In the genomic region with DNA sequence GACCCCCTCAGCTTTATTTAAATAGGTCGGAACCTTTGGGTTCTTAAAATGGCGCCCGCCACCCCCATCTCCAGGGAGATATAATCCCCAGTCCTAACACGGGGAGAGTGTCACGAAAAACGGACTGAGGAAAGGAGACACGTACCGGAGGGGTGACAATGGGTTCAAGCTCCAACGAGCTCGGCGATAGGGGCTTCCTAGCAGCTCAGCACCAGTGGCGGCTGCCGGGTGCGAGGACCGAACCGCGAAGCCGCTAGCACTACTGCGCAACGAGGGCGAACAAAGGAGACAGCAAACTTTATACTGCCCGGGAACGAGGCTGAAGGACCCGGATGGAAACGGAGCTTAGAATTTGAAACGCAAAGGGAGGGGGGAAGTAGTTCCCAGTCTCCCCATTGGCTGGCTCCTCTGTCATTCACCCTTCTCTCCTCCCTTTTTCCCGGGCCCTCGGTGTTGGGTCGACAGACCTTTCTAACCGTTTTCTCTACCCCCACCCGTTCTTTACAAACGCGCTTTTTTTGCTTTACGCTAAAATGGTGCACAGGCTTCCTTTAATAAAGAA, we compare ENCODE assay signal across 1 cellular context.
TF ChIP-seq lines count a peak whose summit lies in the region.

A gene (minus strand): TSS at position 274 of the 562 bp plus-strand sequence. CDS start 1,298 bp downstream, outside the sequence.

TF ChIP-seq in K562, 482 proteins besides CTCF, POLR2A, EP300 and RAD21 (continued from another document and continues in another):
- TF ChIP-seq, protein P1, sequence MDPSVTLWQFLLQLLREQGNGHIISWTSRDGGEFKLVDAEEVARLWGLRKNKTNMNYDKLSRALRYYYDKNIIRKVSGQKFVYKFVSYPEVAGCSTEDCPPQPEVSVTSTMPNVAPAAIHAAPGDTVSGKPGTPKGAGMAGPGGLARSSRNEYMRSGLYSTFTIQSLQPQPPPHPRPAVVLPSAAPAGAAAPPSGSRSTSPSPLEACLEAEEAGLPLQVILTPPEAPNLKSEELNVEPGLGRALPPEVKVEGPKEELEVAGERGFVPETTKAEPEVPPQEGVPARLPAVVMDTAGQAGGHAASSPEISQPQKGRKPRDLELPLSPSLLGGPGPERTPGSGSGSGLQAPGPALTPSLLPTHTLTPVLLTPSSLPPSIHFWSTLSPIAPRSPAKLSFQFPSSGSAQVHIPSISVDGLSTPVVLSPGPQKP (CRISPR knock-in tag; IDR thresholded peaks at IDR 0.05): no peak
- TF ChIP-seq PCBP1 (IDR thresholded peaks at IDR 0.05; ENCODE audit: low read depth, low read length, poor library complexity, severe bottlenecking) (no peak), MYC (IDR thresholded peaks at IDR 0.05; ENCODE audit: low read depth, low read length) (peak; percentile 91), MYC (CRISPR knock-in tag; IDR thresholded peaks at IDR 0.05; ENCODE audit: borderline replicate concordance, low read depth) (no peak), NFIX (CRISPR knock-in tag; IDR thresholded peaks at IDR 0.05; ENCODE audit: low read depth) (no peak), SIN3B (IDR thresholded peaks at IDR 0.05; ENCODE audit: low read depth) (no peak), NFYB (IDR thresholded peaks at IDR 0.05; ENCODE audit: extremely low read depth, insufficient read length) (peak; percentile 98), E2F3 (CRISPR knock-in tag; IDR thresholded peaks at IDR 0.05) (no peak), KLF13 (tag; IDR thresholded peaks at IDR 0.05; ENCODE audit: borderline replicate concordance, low read depth) (no peak), ZNF12 (CRISPR knock-in tag; IDR thresholded peaks at IDR 0.05) (0 out of 2 replicates have a peak, but pooled peaks have one; percentile 63), DIDO1 (tag; IDR thresholded peaks at IDR 0.05; ENCODE audit: low read depth) (no peak), HNRNPLL (IDR thresholded peaks at IDR 0.05; ENCODE audit: low read depth, low read length, poor library complexity, severe bottlenecking) (peak; percentile 42), TEAD1 (CRISPR knock-in tag; IDR thresholded peaks at IDR 0.05) (no peak), U2AF2 (optimal IDR thresholded peaks at IDR 0.05; ENCODE audit: low read depth, low read length) (no peak), NCOA4 (IDR thresholded peaks at IDR 0.05; ENCODE audit: partially characterized antibody) (no peak), ZNF764 (CRISPR knock-in tag; IDR thresholded peaks at IDR 0.05; ENCODE audit: low read depth) (no peak), NR2C2 (CRISPR knock-in tag; IDR thresholded peaks at IDR 0.05) (no peak), NR2C2 (tag; IDR thresholded peaks at IDR 0.05) (peak; percentile 90), HNRNPK (IDR thresholded peaks at IDR 0.05; ENCODE audit: low read depth, low read length, poor library complexity, severe bottlenecking) (no peak), ZNF354B (CRISPR knock-in tag; IDR thresholded peaks at IDR 0.05) (no peak), DACH1 (IDR thresholded peaks at IDR 0.05; ENCODE audit: partially characterized antibody) (no peak), ZNF174 (CRISPR knock-in tag; IDR thresholded peaks at IDR 0.05) (no peak), PHB2 (IDR thresholded peaks at IDR 0.05; ENCODE audit: low read depth) (no peak), KDM2B (CRISPR knock-in tag; IDR thresholded peaks at IDR 0.05) (no peak), DNMT1 (IDR thresholded peaks at IDR 0.05) (no peak), RBM22 (IDR thresholded peaks at IDR 0.05; ENCODE audit: low read depth, low read length, poor library complexity, severe bottlenecking) (no peak), ZNF24 (IDR thresholded peaks at IDR 0.05) (peak; percentile 49; the same call in 1 of the 2 replicates), FOXA3 (CRISPR knock-in tag; conservative IDR thresholded peaks at IDR 0.05 in 1 of 2, IDR thresholded peaks at IDR 0.05 in 1 of 2) (no peak)
- TF ChIP-seq, protein P2, sequence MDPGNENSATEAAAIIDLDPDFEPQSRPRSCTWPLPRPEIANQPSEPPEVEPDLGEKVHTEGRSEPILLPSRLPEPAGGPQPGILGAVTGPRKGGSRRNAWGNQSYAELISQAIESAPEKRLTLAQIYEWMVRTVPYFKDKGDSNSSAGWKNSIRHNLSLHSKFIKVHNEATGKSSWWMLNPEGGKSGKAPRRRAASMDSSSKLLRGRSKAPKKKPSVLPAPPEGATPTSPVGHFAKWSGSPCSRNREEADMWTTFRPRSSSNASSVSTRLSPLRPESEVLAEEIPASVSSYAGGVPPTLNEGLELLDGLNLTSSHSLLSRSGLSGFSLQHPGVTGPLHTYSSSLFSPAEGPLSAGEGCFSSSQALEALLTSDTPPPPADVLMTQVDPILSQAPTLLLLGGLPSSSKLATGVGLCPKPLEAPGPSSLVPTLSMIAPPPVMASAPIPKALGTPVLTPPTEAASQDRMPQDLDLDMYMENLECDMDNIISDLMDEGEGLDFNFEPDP (CRISPR knock-in tag; IDR thresholded peaks at IDR 0.05): no peak
- TF ChIP-seq, protein P3, sequence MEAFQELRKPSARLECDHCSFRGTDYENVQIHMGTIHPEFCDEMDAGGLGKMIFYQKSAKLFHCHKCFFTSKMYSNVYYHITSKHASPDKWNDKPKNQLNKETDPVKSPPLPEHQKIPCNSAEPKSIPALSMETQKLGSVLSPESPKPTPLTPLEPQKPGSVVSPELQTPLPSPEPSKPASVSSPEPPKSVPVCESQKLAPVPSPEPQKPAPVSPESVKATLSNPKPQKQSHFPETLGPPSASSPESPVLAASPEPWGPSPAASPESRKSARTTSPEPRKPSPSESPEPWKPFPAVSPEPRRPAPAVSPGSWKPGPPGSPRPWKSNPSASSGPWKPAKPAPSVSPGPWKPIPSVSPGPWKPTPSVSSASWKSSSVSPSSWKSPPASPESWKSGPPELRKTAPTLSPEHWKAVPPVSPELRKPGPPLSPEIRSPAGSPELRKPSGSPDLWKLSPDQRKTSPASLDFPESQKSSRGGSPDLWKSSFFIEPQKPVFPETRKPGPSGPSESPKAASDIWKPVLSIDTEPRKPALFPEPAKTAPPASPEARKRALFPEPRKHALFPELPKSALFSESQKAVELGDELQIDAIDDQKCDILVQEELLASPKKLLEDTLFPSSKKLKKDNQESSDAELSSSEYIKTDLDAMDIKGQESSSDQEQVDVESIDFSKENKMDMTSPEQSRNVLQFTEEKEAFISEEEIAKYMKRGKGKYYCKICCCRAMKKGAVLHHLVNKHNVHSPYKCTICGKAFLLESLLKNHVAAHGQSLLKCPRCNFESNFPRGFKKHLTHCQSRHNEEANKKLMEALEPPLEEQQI (IDR thresholded peaks at IDR 0.05): no peak
- TF ChIP-seq, protein P4, sequence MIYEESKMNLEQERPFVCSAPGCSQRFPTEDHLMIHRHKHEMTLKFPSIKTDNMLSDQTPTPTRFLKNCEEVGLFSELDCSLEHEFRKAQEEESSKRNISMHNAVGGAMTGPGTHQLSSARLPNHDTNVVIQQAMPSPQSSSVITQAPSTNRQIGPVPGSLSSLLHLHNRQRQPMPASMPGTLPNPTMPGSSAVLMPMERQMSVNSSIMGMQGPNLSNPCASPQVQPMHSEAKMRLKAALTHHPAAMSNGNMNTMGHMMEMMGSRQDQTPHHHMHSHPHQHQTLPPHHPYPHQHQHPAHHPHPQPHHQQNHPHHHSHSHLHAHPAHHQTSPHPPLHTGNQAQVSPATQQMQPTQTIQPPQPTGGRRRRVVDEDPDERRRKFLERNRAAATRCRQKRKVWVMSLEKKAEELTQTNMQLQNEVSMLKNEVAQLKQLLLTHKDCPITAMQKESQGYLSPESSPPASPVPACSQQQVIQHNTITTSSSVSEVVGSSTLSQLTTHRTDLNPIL (CRISPR knock-in tag; IDR thresholded peaks at IDR 0.05): no peak
- TF ChIP-seq, protein P5, sequence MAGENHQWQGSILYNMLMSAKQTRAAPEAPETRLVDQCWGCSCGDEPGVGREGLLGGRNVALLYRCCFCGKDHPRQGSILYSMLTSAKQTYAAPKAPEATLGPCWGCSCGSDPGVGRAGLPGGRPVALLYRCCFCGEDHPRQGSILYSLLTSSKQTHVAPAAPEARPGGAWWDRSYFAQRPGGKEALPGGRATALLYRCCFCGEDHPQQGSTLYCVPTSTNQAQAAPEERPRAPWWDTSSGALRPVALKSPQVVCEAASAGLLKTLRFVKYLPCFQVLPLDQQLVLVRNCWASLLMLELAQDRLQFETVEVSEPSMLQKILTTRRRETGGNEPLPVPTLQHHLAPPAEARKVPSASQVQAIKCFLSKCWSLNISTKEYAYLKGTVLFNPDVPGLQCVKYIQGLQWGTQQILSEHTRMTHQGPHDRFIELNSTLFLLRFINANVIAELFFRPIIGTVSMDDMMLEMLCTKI (IDR thresholded peaks at IDR 0.05; ENCODE audit: partially characterized antibody): no peak
- TF ChIP-seq, protein P6, sequence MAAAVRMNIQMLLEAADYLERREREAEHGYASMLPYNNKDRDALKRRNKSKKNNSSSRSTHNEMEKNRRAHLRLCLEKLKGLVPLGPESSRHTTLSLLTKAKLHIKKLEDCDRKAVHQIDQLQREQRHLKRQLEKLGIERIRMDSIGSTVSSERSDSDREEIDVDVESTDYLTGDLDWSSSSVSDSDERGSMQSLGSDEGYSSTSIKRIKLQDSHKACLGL (CRISPR knock-in tag; IDR thresholded peaks at IDR 0.05; ENCODE audit: borderline replicate concordance, poor library complexity, severe bottlenecking): no peak
- TF ChIP-seq, protein P7, sequence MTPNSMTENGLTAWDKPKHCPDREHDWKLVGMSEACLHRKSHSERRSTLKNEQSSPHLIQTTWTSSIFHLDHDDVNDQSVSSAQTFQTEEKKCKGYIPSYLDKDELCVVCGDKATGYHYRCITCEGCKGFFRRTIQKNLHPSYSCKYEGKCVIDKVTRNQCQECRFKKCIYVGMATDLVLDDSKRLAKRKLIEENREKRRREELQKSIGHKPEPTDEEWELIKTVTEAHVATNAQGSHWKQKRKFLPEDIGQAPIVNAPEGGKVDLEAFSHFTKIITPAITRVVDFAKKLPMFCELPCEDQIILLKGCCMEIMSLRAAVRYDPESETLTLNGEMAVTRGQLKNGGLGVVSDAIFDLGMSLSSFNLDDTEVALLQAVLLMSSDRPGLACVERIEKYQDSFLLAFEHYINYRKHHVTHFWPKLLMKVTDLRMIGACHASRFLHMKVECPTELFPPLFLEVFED (CRISPR knock-in tag; conservative IDR thresholded peaks at IDR 0.05): no peak
- TF ChIP-seq, protein P8, sequence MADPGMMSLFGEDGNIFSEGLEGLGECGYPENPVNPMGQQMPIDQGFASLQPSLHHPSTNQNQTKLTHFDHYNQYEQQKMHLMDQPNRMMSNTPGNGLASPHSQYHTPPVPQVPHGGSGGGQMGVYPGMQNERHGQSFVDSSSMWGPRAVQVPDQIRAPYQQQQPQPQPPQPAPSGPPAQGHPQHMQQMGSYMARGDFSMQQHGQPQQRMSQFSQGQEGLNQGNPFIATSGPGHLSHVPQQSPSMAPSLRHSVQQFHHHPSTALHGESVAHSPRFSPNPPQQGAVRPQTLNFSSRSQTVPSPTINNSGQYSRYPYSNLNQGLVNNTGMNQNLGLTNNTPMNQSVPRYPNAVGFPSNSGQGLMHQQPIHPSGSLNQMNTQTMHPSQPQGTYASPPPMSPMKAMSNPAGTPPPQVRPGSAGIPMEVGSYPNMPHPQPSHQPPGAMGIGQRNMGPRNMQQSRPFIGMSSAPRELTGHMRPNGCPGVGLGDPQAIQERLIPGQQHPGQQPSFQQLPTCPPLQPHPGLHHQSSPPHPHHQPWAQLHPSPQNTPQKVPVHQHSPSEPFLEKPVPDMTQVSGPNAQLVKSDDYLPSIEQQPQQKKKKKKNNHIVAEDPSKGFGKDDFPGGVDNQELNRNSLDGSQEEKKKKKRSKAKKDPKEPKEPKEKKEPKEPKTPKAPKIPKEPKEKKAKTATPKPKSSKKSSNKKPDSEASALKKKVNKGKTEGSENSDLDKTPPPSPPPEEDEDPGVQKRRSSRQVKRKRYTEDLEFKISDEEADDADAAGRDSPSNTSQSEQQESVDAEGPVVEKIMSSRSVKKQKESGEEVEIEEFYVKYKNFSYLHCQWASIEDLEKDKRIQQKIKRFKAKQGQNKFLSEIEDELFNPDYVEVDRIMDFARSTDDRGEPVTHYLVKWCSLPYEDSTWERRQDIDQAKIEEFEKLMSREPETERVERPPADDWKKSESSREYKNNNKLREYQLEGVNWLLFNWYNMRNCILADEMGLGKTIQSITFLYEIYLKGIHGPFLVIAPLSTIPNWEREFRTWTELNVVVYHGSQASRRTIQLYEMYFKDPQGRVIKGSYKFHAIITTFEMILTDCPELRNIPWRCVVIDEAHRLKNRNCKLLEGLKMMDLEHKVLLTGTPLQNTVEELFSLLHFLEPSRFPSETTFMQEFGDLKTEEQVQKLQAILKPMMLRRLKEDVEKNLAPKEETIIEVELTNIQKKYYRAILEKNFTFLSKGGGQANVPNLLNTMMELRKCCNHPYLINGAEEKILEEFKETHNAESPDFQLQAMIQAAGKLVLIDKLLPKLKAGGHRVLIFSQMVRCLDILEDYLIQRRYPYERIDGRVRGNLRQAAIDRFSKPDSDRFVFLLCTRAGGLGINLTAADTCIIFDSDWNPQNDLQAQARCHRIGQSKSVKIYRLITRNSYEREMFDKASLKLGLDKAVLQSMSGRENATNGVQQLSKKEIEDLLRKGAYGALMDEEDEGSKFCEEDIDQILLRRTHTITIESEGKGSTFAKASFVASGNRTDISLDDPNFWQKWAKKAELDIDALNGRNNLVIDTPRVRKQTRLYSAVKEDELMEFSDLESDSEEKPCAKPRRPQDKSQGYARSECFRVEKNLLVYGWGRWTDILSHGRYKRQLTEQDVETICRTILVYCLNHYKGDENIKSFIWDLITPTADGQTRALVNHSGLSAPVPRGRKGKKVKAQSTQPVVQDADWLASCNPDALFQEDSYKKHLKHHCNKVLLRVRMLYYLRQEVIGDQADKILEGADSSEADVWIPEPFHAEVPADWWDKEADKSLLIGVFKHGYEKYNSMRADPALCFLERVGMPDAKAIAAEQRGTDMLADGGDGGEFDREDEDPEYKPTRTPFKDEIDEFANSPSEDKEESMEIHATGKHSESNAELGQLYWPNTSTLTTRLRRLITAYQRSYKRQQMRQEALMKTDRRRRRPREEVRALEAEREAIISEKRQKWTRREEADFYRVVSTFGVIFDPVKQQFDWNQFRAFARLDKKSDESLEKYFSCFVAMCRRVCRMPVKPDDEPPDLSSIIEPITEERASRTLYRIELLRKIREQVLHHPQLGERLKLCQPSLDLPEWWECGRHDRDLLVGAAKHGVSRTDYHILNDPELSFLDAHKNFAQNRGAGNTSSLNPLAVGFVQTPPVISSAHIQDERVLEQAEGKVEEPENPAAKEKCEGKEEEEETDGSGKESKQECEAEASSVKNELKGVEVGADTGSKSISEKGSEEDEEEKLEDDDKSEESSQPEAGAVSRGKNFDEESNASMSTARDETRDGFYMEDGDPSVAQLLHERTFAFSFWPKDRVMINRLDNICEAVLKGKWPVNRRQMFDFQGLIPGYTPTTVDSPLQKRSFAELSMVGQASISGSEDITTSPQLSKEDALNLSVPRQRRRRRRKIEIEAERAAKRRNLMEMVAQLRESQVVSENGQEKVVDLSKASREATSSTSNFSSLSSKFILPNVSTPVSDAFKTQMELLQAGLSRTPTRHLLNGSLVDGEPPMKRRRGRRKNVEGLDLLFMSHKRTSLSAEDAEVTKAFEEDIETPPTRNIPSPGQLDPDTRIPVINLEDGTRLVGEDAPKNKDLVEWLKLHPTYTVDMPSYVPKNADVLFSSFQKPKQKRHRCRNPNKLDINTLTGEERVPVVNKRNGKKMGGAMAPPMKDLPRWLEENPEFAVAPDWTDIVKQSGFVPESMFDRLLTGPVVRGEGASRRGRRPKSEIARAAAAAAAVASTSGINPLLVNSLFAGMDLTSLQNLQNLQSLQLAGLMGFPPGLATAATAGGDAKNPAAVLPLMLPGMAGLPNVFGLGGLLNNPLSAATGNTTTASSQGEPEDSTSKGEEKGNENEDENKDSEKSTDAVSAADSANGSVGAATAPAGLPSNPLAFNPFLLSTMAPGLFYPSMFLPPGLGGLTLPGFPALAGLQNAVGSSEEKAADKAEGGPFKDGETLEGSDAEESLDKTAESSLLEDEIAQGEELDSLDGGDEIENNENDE (IDR thresholded peaks at IDR 0.05; ENCODE audit: low read depth, low read length): peak; percentile 11
